ENCODE assay signal across 9 cellular contexts in the genomic region with DNA sequence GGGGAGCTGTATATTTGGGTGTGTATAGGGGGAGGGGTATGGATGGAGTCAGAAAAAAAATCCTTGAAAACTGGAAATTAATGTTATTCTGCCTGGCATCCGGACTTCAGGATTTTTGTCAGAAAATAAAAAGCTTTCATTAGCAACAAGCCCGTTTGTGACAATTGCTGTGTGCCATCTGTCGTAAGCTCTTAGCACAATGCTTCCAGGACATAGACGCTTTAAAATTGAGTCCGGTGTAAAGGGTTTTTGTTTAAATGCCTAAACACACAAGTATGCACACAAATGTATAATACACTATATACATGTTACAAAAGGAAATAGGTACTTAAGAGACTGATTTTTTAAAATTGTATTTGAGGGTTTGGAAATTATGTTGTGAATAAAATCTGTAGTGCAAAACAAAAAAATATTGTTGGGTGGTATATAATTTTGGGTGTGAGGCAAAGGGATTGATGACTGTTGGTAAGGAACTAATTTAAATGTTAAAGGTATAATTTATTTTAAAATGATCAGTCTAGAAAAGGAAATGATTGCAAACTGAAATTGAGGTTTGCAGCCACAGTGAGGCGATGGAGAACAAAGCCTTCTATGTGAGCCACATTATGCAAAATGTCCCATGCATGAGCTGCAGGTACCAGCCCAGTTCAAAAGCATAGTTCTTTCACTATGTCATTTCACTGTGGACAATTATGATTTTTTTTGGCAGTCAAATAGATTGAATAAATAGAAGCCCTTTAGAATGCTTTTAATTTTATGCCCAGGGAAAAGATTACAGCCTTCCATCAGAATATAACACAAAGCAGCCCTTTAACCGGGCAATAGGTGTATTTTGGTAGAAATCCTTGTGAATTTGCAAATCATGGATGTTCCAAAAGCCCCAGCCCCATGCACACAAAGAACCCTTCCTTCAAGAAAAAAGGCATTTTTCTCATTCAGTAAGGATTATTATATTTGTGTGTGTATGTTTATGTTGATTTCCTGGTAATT. TPM values are rescaled to one million over a fixed set of nuclear protein-coding genes. Genes with fewer than 3 reads are reported as not detected.
A peak's percentile ranks its signal among the peaks of the same experiment; 100 is the strongest.
DNase-seq lines count a peak whose midpoint lies in the region; ATAC-seq and TF ChIP-seq lines count a peak whose summit lies in the region.
"Had no signal": no experiment of that assay in that cellular context is flagged by ENCODE, and none has a peak within 500 bp of the region (broad histone marks: within the 10 kb centered on the region; RNA-seq: fewer than 3 reads in every experiment).

No MANE protein-coding gene starts in this region.

- H3K4me2 ChIP-seq in mammary epithelial cell (ENCODE audit: insufficient read depth, low read depth, low read length), result peak overlapping the region; percentile 94

- H4K20me1 ChIP-seq in mammary epithelial cell (ENCODE audit: insufficient read depth, low read length), result no peaks in the 10 kb centered on the region

- H3K27ac ChIP-seq in mammary epithelial cell (ENCODE audit: insufficient read depth, low read depth, low read length), result peak overlapping the region; percentile 76

- peak; percentile 58 for DNase-seq in ACHN
- peak; percentile 28 for DNase-seq in GM10248 (ENCODE audit: extremely low spot score)
- DNase-seq in NCI-H524 treated with DMSO at 0.1 percent for 48 hours (lab: John Stamatoyannopoulos, UW), result peak; percentile 8
- peak; percentile 55 for DNase-seq in mammary epithelial cell
- peak; percentile 61 to 80 for DNase-seq in lung microvascular endothelial cell (ENCODE audit: low read depth in 2 of 2)
- no peak for DNase-seq in effector CD8-positive, alpha-beta T cell (lab: John Stamatoyannopoulos, UW)

- H3K9ac ChIP-seq in mammary epithelial cell (ENCODE audit: insufficient read depth, low read length), result peak overlapping the region; percentile 75

- peak overlapping the region; percentile 58 to 91 (median 91) for H3K4me3 ChIP-seq in mammary epithelial cell (replicated peaks in 1 of 3; ENCODE audit: insufficient read depth in 1 of 3, low read depth in 2 of 3, low read length in 3 of 3)

- WGBS in mammary epithelial cell (ENCODE audit: low coverage, missing lambda C conversion rate), result 11% methylated on average over 7 of the region's 7 CpGs

- no peaks in the 10 kb centered on the region for H3K27me3 ChIP-seq in mammary epithelial cell (ENCODE audit: insufficient read depth, low read length)

- dilution Hi-C loops in mammary epithelial cell (cut with HindIII; ENCODE audit: low sequenced_read_pairs), result no loop called here

- CTCF ChIA-PET in GM10248 (lab: Yijun Ruan, JAX) (interaction anchor here (0.8 to 4.1 kb wide), 11 partner anchors 8 to 536 kb away, joined by 3 to 28 read pairs (median 3); no protein-coding TSS in a partner anchor), mammary epithelial cell (lab: Charles Lee; ENCODE audit: low non-redundant PET) (interaction anchor here (0.6 to 0.9 kb wide), 5 partner anchors 57 to 536 kb away, joined by 3 to 9 read pairs (median 5); no protein-coding TSS in a partner anchor)

- peaks cover 20% of the 10 kb centered on the region for H3K4me1 ChIP-seq in mammary epithelial cell (ENCODE audit: insufficient read depth, low read length)

- TF ChIP-seq CTCF in GM10248 (IDR thresholded peaks at IDR 0.05; ENCODE audit: control extremely low read depth, extremely low read depth, low read depth, missing control alignments) (peak; percentile 48), mammary epithelial cell (conservative IDR thresholded peaks at IDR 0.05 in 1 of 2, IDR thresholded peaks at IDR 0.05 in 1 of 2; ENCODE audit: extremely low read depth in 1 of 2, insufficient read depth in 1 of 2, low read depth in 1 of 2, low read length in 2 of 2) (peak; percentile 77 to 78)

- no peaks in the 10 kb centered on the region for H3K9me3 ChIP-seq in mammary epithelial cell (replicated peaks; ENCODE audit: insufficient read depth, low read length)

- H3K79me2 ChIP-seq in mammary epithelial cell (ENCODE audit: insufficient read depth, low read length), result no peaks in the 10 kb centered on the region

- no TSS peak for BruUV-seq in mammary epithelial cell (replicated peaks; lab: Mats Ljungman, UMichigan)

- in situ Hi-C loops in ACHN (cut with HindIII; ENCODE audit: low pct_ligation_motif_present, low pct_unique_long_range_greater_than_20kb, low sequenced_read_pairs), result no loop called here
- in situ Hi-C loops in mammary epithelial cell (cut with MboI; ENCODE audit: low sequenced_read_pairs in 2 of 2), result loop anchor here (10.0 kb wide), 2 partner anchors 91 to 129 kb away; no protein-coding TSS in a partner anchor

- H2AFZ ChIP-seq in mammary epithelial cell (ENCODE audit: low read depth, low read length), result peak overlapping the region; percentile 98

- ATAC-seq in HG03469 (IDR thresholded peaks at IDR 0.05; ENCODE audit: unreplicated experiment), result peak; percentile 33
- no peak for ATAC-seq in HG03457 (IDR thresholded peaks at IDR 0.05; ENCODE audit: unreplicated experiment)
- ATAC-seq: K562 had no signal

- POLR2A ChIA-PET in GM10248 (lab: Yijun Ruan, JAX), result no interaction called here

- intact Hi-C loops in mammary epithelial cell (cut with micrococcal nuclease), result loop anchor here (1.0 to 10.0 kb wide), 8 partner anchors 47 to 1031 kb away; no protein-coding TSS in a partner anchor

- H3K36me3 ChIP-seq in mammary epithelial cell (ENCODE audit: insufficient read depth, low read length), result no peaks in the 10 kb centered on the region

RNA-seq across cellular contexts. Expression of a gene that starts 1.5 kb away (rescaled TPM):
- total RNA-seq in mammary epithelial cell, result 10 to 100 TPM; 10.5 to 31.5 TPM
- 3.4 TPM for polyA plus RNA-seq in mammary epithelial cell
- 17.7 TPM for polyA minus RNA-seq in mammary epithelial cell
- total RNA-seq in lung microvascular endothelial cell, result 0.79 and 8.1 TPM in 2 replicates
- polyA plus RNA-seq: K562 had no signal
